19 cellular contexts compared by ENCODE assay signal in genomic region chr6:125058562-125058961, GRCh38.
"Had no signal": no experiment of that assay in that cellular context is flagged by ENCODE, and none has a peak within 500 bp of the region (broad histone marks: within the 10 kb centered on the region; RNA-seq: fewer than 3 reads in every experiment).

No MANE protein-coding gene starts in this region.

- H3K9me3 ChIP-seq: mucosa of descending colon, pancreas, psoas muscle, upper lobe of left lung, uterus had no signal

- H3K4me3 ChIP-seq: dorsolateral prefrontal cortex, hepatocyte, mucosa of descending colon, neural progenitor cell, pancreas, psoas muscle, upper lobe of left lung, uterus had no signal

- H3K27me3 ChIP-seq: dorsolateral prefrontal cortex, hepatocyte, neural progenitor cell, pancreas, upper lobe of left lung, uterus had no signal

- H3K36me3 Mint-ChIP-seq: naive thymus-derived CD8-positive, alpha-beta T cell had no signal

- H3K36me3 ChIP-seq: pancreas, upper lobe of left lung, uterus had no signal

- ATAC-seq: left colon; mucosa of descending colon; naive thymus-derived CD8-positive, alpha-beta T cell; pancreas had no signal

- DNase-seq: cortex of kidney; dorsolateral prefrontal cortex; effector CD8-positive, alpha-beta T cell; foreskin melanocyte; head of caudate nucleus; left colon; mammary epithelial cell; mucosa of descending colon; naive thymus-derived CD8-positive, alpha-beta T cell; nucleus accumbens; pancreas; psoas muscle; small intestine; stimulated activated CD4-positive, alpha-beta T cell treated with anti-CD3 and anti-CD28 coated beads, Interleukin-2, amount 100 ng/mL, for 48 hours; stimulated activated naive CD4-positive, alpha-beta T cell treated with Interleukin-2 at 50 U/mL for 16 hours; upper lobe of left lung; uterus had no signal

- H3K9me3 Mint-ChIP-seq: naive thymus-derived CD8-positive, alpha-beta T cell; neural progenitor cell had no signal

- H3K4me3 Mint-ChIP-seq: naive thymus-derived CD8-positive, alpha-beta T cell; neural progenitor cell had no signal

- H3K4me1 ChIP-seq: pancreas, upper lobe of left lung, uterus had no signal

- H3K27me3 Mint-ChIP-seq: naive thymus-derived CD8-positive, alpha-beta T cell had no signal

- H3K27ac ChIP-seq: hepatocyte, neural progenitor cell, pancreas, psoas muscle, upper lobe of left lung, uterus had no signal

- H3K4me1 Mint-ChIP-seq: naive thymus-derived CD8-positive, alpha-beta T cell had no signal

- H3K27ac Mint-ChIP-seq: naive thymus-derived CD8-positive, alpha-beta T cell; neural progenitor cell had no signal
